In genomic region chr3:178948546-178948945, GRCh38 we compare ENCODE assay signal across 28 cellular contexts.
"Had no signal": no experiment of that assay in that cellular context is flagged by ENCODE, and none has a peak within 500 bp of the region (broad histone marks: within the 10 kb centered on the region; RNA-seq: fewer than 3 reads in every experiment).

No MANE protein-coding gene starts in this region.

- H3K36me3 ChIP-seq: brain microvascular endothelial cell, gastroesophageal sphincter, heart right ventricle, WERI-Rb-1 had no signal

- DNase-seq: activated B cell treated with CpG ODN at 0.5 μM for 24 hours; activated CD4-positive, alpha-beta T cell treated with anti-CD3 and anti-CD28 coated beads for 48 hours; activated CD4-positive, alpha-beta T cell treated with anti-CD3 and anti-CD28 coated beads, Interleukin-2, amount 50 U/mL, for 1 hour; activated CD4-positive, alpha-beta T cell treated with anti-CD3 and anti-CD28 coated beads, Interleukin-2, amount 50 U/mL, for 48 hours; activated CD8-positive, alpha-beta memory T cell treated with anti-CD3 and anti-CD28 coated beads for 24 hours; activated CD8-positive, alpha-beta T cell treated with anti-CD3 and anti-CD28 coated beads for 36 hours; activated effector memory CD4-positive, alpha-beta T cell treated with anti-CD3 and anti-CD28 coated beads, Interleukin-2, amount 50 U/mL, for 16 hours; activated naive CD4-positive, alpha-beta T cell treated with anti-CD3 and anti-CD28 coated beads, Interleukin-2, amount 50 U/mL, for 16 hours; activated T-cell treated with anti-CD3 and anti-CD28 coated beads, Interleukin-2, amount 50 U/mL, for 4 hours; amniotic stem cell; anterior cingulate cortex; brain microvascular endothelial cell; caudate nucleus; cortex of kidney; dermis blood vessel endothelial cell; effector CD4-positive, alpha-beta T cell; foreskin fibroblast; heart right ventricle; hippocampal formation; T-helper 1 cell; T-helper 17 cell; T1000; WERI-Rb-1 had no signal

- H3K4me3 ChIP-seq: gastroesophageal sphincter, heart right ventricle had no signal

- H3K27me3 ChIP-seq: brain microvascular endothelial cell, gastroesophageal sphincter, heart right ventricle had no signal

- FAIRE-seq: astrocyte, colon, endometrium, endothelial cell of umbilical vein had no signal
